29 cellular contexts compared by ENCODE assay signal in the genomic region with DNA sequence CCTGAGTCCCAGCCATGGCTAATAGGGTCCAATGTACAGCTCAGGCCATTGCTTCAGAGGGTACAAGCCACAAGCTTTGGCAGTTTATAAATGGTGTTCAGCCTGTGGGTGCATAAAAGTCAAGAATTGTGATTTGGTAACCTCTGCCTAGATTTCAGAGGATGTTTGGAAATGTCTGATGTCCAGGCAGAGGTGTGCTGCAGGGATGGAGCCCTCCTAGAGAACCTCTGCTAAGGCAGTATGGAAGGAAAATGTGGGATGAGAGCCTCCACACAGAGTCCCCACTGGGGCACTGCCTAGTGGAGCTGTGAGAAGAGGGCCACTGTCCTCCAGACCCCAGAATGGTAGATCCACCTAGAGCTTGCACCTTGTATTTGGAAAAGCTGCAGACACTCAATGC.
"Had no signal": no experiment of that assay in that cellular context is flagged by ENCODE, and none has a peak within 500 bp of the region (broad histone marks: within the 10 kb centered on the region; RNA-seq: fewer than 3 reads in every experiment).

No MANE protein-coding gene starts in this region.

- H3K27ac Mint-ChIP-seq: naive thymus-derived CD4-positive, alpha-beta T cell; natural killer cell; nephron; neural progenitor cell; progenitor cell of endocrine pancreas; stimulated activated memory B cell treated with anti-CD40 and anti-IgM and Interleukin-4, amounts not matched to agents 10 μg/mL and 1 μg/mL and 100 μg/mL, for 72 hours; stimulated activated naive CD8-positive, alpha-beta T cell treated with anti-CD3 and anti-CD28 coated beads, Interleukin-15, Interleukin-2, amounts not matched to agents 100 ng/mL and 50 ng/mL, for 24 hours had no signal

- H3K27me3 ChIP-seq: neural progenitor cell, ovary, right lobe of liver, sigmoid colon, stomach, thyroid gland, tibial nerve, upper lobe of left lung, uterus had no signal

- H3K27me3 Mint-ChIP-seq: naive thymus-derived CD4-positive, alpha-beta T cell; progenitor cell of endocrine pancreas; stimulated activated memory B cell treated with anti-CD40 and anti-IgM and Interleukin-4, amounts not matched to agents 10 μg/mL and 1 μg/mL and 100 μg/mL, for 72 hours; stimulated activated naive CD8-positive, alpha-beta T cell treated with anti-CD3 and anti-CD28 coated beads, Interleukin-15, Interleukin-2, amounts not matched to agents 100 ng/mL and 50 ng/mL, for 24 hours had no signal

- DNase-seq: naive thymus-derived CD4-positive, alpha-beta T cell; natural killer cell; occipital lobe; ovary; posterior cingulate gyrus; psoas muscle; right lobe of liver; sigmoid colon; small intestine; stimulated activated CD4-positive, alpha-beta T cell treated with anti-CD3 and anti-CD28 coated beads, Interleukin-12 subunit alpha, Interleukin-12 subunit beta, amount 100 ng/mL, for 4 hours; stimulated activated CD4-positive, alpha-beta T cell treated with anti-CD3 and anti-CD28 coated beads, Interleukin-1b, Interleukin-23, amount 100 ng/mL, for 48 hours; stimulated activated CD4-positive, alpha-beta T cell treated with anti-CD3 and anti-CD28 coated beads, Interleukin-4, amount 100 ng/mL, for 1 hour; stimulated activated CD4-positive, alpha-beta T cell treated with anti-CD3 and anti-CD28 coated beads, Interleukin-4, amount 100 ng/mL, for 4 hours; stimulated activated CD8-positive, alpha-beta memory T cell treated with anti-CD3 and anti-CD28 coated beads, Interleukin-4, amount 100 ng/mL, for 48 hours; stimulated activated naive CD4-positive, alpha-beta T cell; stomach; thyroid gland; trophoblast cell; upper lobe of left lung; uterus had no signal

- H3K4me3 Mint-ChIP-seq: naive thymus-derived CD4-positive, alpha-beta T cell; natural killer cell; nephron; neural progenitor cell; stimulated activated memory B cell treated with anti-CD40 and anti-IgM and Interleukin-4, amounts not matched to agents 10 μg/mL and 1 μg/mL and 100 μg/mL, for 72 hours; stimulated activated naive CD8-positive, alpha-beta T cell treated with anti-CD3 and anti-CD28 coated beads, Interleukin-15, Interleukin-2, amounts not matched to agents 100 ng/mL and 50 ng/mL, for 24 hours had no signal

- ATAC-seq: naive thymus-derived CD4-positive, alpha-beta T cell; natural killer cell; psoas muscle; right cardiac atrium; right lobe of liver; stimulated activated memory B cell treated with anti-CD40 and anti-IgM and Interleukin-4, amounts not matched to agents 10 μg/mL and 1 μg/mL and 100 μg/mL, for 72 hours had no signal

- H3K27ac ChIP-seq: neural progenitor cell, ovary, parathyroid adenoma, psoas muscle, right lobe of liver, sigmoid colon, stomach, thoracic aorta, thyroid gland, tibial nerve, upper lobe of left lung, uterus had no signal

- H3K36me3 Mint-ChIP-seq: naive thymus-derived CD4-positive, alpha-beta T cell; natural killer cell; neural progenitor cell; stimulated activated memory B cell treated with anti-CD40 and anti-IgM and Interleukin-4, amounts not matched to agents 10 μg/mL and 1 μg/mL and 100 μg/mL, for 72 hours had no signal

- H3K4me1 Mint-ChIP-seq: natural killer cell; nephron; neural progenitor cell; stimulated activated memory B cell treated with anti-CD40 and anti-IgM and Interleukin-4, amounts not matched to agents 10 μg/mL and 1 μg/mL and 100 μg/mL, for 72 hours had no signal

- H3K9ac ChIP-seq: neural progenitor cell, parathyroid adenoma had no signal

- H3K9me3 ChIP-seq: ovary, right lobe of liver, thyroid gland, uterus had no signal

- H3K36me3 ChIP-seq: neural progenitor cell, ovary, right lobe of liver, sigmoid colon, stomach, thoracic aorta, thyroid gland, tibial nerve, upper lobe of left lung, uterus had no signal

- H3K4me1 ChIP-seq: neural progenitor cell, parathyroid adenoma, psoas muscle, right lobe of liver, sigmoid colon, stomach, thyroid gland, tibial nerve, upper lobe of left lung, uterus had no signal

- H3K4me3 ChIP-seq: neural progenitor cell, ovary, psoas muscle, right lobe of liver, sigmoid colon, stomach, thoracic aorta, thyroid gland, tibial nerve, upper lobe of left lung, uterus had no signal
